In genomic region chr2:86026744-86027065, GRCh38 we compare ENCODE assay signal across 22 cellular contexts.
DNase-seq lines count a peak whose midpoint lies in the region; ATAC-seq, FAIRE-seq and TF ChIP-seq lines count a peak whose summit lies in the region.
"Had no signal": no experiment of that assay in that cellular context is flagged by ENCODE, and none has a peak within 500 bp of the region (broad histone marks: within the 10 kb centered on the region; RNA-seq: fewer than 3 reads in every experiment).

No MANE protein-coding gene starts in this region.

- peaks cover 6% of the 10 kb centered on the region for H3K4me1 Mint-ChIP-seq in central memory CD8-positive, alpha-beta T cell
- no peaks in the 10 kb centered on the region for H3K4me1 Mint-ChIP-seq in activated T-helper 2 cell treated with anti-CD3 and anti-CD28 coated beads, Interferon-gamma antibody, Interleukin-2, Interleukin-4, amounts not matched to agents 10 μg/mL and 5 μg/mL and 100 μg/mL, durations not matched to agents 14 hours and 24 hours and 36 hours (ENCODE audit: low read depth)
- H3K4me1 Mint-ChIP-seq: immature natural killer cell had no signal

- H3K4me1 ChIP-seq in left ventricle myocardium inferior (peaks cover 37% of the 10 kb centered on the region), right atrium auricular region (peaks cover 0 to 28% of the 10 kb centered on the region in 2 donors), sigmoid colon (peaks cover 0 to 5% (median 0%) of the 10 kb centered on the region in 4 donors), vagina (peaks cover 7% of the 10 kb centered on the region)
- H3K4me1 ChIP-seq: lower lobe of right lung had no signal

- H3K27me3 ChIP-seq in left ventricle myocardium inferior (ENCODE audit: low read depth) = no peaks in the 10 kb centered on the region
- no peaks in the 10 kb centered on the region for H3K27me3 ChIP-seq in right atrium auricular region
- H3K27me3 ChIP-seq in sigmoid colon = no peaks in the 10 kb centered on the region
- no peaks in the 10 kb centered on the region for H3K27me3 ChIP-seq in vagina
- H3K27me3 ChIP-seq: MG63 had no signal

- H3K27ac Mint-ChIP-seq in central memory CD8-positive, alpha-beta T cell (ENCODE audit: low read depth) = peak overlapping the region; percentile 22
- no peak overlapping the region for H3K27ac Mint-ChIP-seq in activated T-helper 2 cell treated with anti-CD3 and anti-CD28 coated beads, Interferon-gamma antibody, Interleukin-2, Interleukin-4, amounts not matched to agents 10 μg/mL and 5 μg/mL and 100 μg/mL, durations not matched to agents 14 hours and 24 hours and 36 hours
- H3K27ac Mint-ChIP-seq: activated CD4-positive, alpha-beta T cell treated with anti-CD3 and anti-CD28 coated beads, Interleukin-2, amount 10 ng/mL, durations not matched to agents 24 days and 14 days; CD8-positive, alpha-beta T cell; HFFc6; immature natural killer cell had no signal

- peaks cover 35% of the 10 kb centered on the region for H3K36me3 Mint-ChIP-seq in central memory CD8-positive, alpha-beta T cell (ENCODE audit: insufficient read depth)
- H3K36me3 Mint-ChIP-seq in activated T-helper 2 cell treated with anti-CD3 and anti-CD28 coated beads, Interferon-gamma antibody, Interleukin-2, Interleukin-4, amounts not matched to agents 10 μg/mL and 5 μg/mL and 100 μg/mL, durations not matched to agents 14 hours and 24 hours and 36 hours (ENCODE audit: low read depth) = peaks cover 68% of the 10 kb centered on the region

- H3K4me3 ChIP-seq in left ventricle myocardium inferior = no peak overlapping the region
- no peak overlapping the region for H3K4me3 ChIP-seq in right atrium auricular region
- no peak overlapping the region for H3K4me3 ChIP-seq in sigmoid colon
- H3K4me3 ChIP-seq in vagina = no peak overlapping the region
- H3K4me3 ChIP-seq: lower lobe of right lung, MG63, thoracic aorta had no signal

- WGBS in sigmoid colon, 2 donors = 89 to 94% methylated on average over 6 of the region's 6 CpGs

- no peak overlapping the region for H3K4me3 Mint-ChIP-seq in central memory CD8-positive, alpha-beta T cell
- H3K4me3 Mint-ChIP-seq in activated T-helper 2 cell treated with anti-CD3 and anti-CD28 coated beads, Interferon-gamma antibody, Interleukin-2, Interleukin-4, amounts not matched to agents 10 μg/mL and 5 μg/mL and 100 μg/mL, durations not matched to agents 14 hours and 24 hours and 36 hours (ENCODE audit: low read depth) = no peak overlapping the region
- H3K4me3 Mint-ChIP-seq: activated CD4-positive, alpha-beta T cell treated with anti-CD3 and anti-CD28 coated beads, Interleukin-2, amount 10 ng/mL, durations not matched to agents 24 days and 14 days; CD8-positive, alpha-beta T cell; HFFc6; immature natural killer cell had no signal

- no peak for FAIRE-seq in H54 (lab: Jason Lieb, UNC)
- FAIRE-seq: endometrium had no signal

- TF ChIP-seq EP300 in sigmoid colon (IDR thresholded peaks at IDR 0.05) = no peak

- H3K27ac ChIP-seq in left ventricle myocardium inferior (replicated peaks) (peak overlapping the region; percentile 86), right atrium auricular region (peak overlapping the region in 1 of 2 donors; percentile 35), sigmoid colon (peak overlapping the region; percentile 19 to 49 (median 28)), vagina (peak overlapping the region; percentile 30)
- H3K27ac ChIP-seq: lower lobe of right lung, thoracic aorta had no signal

- TF ChIP-seq POLR2A in sigmoid colon (IDR thresholded peaks at IDR 0.05) = no peak
- no peak for TF ChIP-seq POLR2A in vagina (IDR thresholded peaks at IDR 0.05)
- TF ChIP-seq POLR2A in H54 (IDR thresholded peaks at IDR 0.05; ENCODE audit: low read depth, low read length) = no peak

- H3K36me3 ChIP-seq in left ventricle myocardium inferior (peaks cover 48% of the 10 kb centered on the region), right atrium auricular region (peaks cover 43% of the 10 kb centered on the region), sigmoid colon (peaks cover 6 to 55% (median 43%) of the 10 kb centered on the region in 4 donors), vagina (peaks cover 0 to 53% of the 10 kb centered on the region in 2 donors)

- H3K9me3 ChIP-seq in left ventricle myocardium inferior (replicated peaks) = no peaks in the 10 kb centered on the region
- no peaks in the 10 kb centered on the region for H3K9me3 ChIP-seq in right atrium auricular region
- no peaks in the 10 kb centered on the region for H3K9me3 ChIP-seq in sigmoid colon
- no peaks in the 10 kb centered on the region for H3K9me3 ChIP-seq in vagina
- H3K9me3 ChIP-seq: lower lobe of right lung, MG63, thoracic aorta had no signal

- H3K27me3 Mint-ChIP-seq in central memory CD8-positive, alpha-beta T cell = no peaks in the 10 kb centered on the region
- no peaks in the 10 kb centered on the region for H3K27me3 Mint-ChIP-seq in activated T-helper 2 cell treated with anti-CD3 and anti-CD28 coated beads, Interferon-gamma antibody, Interleukin-2, Interleukin-4, amounts not matched to agents 10 μg/mL and 5 μg/mL and 100 μg/mL, durations not matched to agents 14 hours and 24 hours and 36 hours (ENCODE audit: low read depth)
- H3K27me3 Mint-ChIP-seq: activated CD4-positive, alpha-beta T cell treated with anti-CD3 and anti-CD28 coated beads, Interleukin-2, amount 10 ng/mL, durations not matched to agents 24 days and 14 days had no signal

- TF ChIP-seq CTCF in left ventricle myocardium inferior (IDR thresholded peaks at IDR 0.05; ENCODE audit: borderline replicate concordance) = no peak
- no peak for TF ChIP-seq CTCF in right atrium auricular region (IDR thresholded peaks at IDR 0.05)
- no peak for TF ChIP-seq CTCF in sigmoid colon (IDR thresholded peaks at IDR 0.05)
- TF ChIP-seq CTCF in vagina (IDR thresholded peaks at IDR 0.05) = no peak

- intact Hi-C loops in left ventricle myocardium inferior (cut with micrococcal nuclease) = no loop called here
- intact Hi-C loops in sigmoid colon (cut with DNase I) = no loop called here
- intact Hi-C loops in vagina (cut with DNase I) = no loop called here
- intact Hi-C loops in activated T-helper 2 cell treated with anti-CD3 and anti-CD28 coated beads, Interferon-gamma antibody, Interleukin-2, Interleukin-4, amounts not matched to agents 10 μg/mL and 5 μg/mL and 100 μg/mL, durations not matched to agents 14 hours and 24 hours and 36 hours (cut with micrococcal nuclease) = no loop called here

- DNase-seq in left ventricle myocardium inferior (no peak), right atrium auricular region (ENCODE audit: low spot score) (no peak), sigmoid colon (peak; percentile 59), vagina (ENCODE audit: extremely low spot score in 2 of 2) (no peak), H54 (ENCODE audit: insufficient read length, low spot score) (no peak)
- DNase-seq in central memory CD8-positive, alpha-beta T cell (ENCODE audit: low spot score in 2 of 2) = no peak
- DNase-seq in activated T-helper 2 cell treated with anti-CD3 and anti-CD28 coated beads, Interferon-gamma antibody, Interleukin-2, Interleukin-4, amounts not matched to agents 10 μg/mL and 5 μg/mL and 100 μg/mL, durations not matched to agents 14 hours and 24 hours and 36 hours (ENCODE audit: low spot score) = no peak
- DNase-seq: activated CD4-positive, alpha-beta T cell treated with anti-CD3 and anti-CD28 coated beads, Interleukin-2, amount 10 ng/mL, durations not matched to agents 24 days and 14 days; activated gamma-delta T cell treated with Interleukin-2 at 50 U/mL for 16 hours; CD8-positive, alpha-beta T cell; GF-D8; HFFc6; immature natural killer cell; lower lobe of right lung; MG63; NCI-H1436; NCI-H2171; NCI-H526 treated with DMSO at 0.1 percent for 48 hours; SW 1271 had no signal

- no peaks in the 10 kb centered on the region for H3K9me3 Mint-ChIP-seq in central memory CD8-positive, alpha-beta T cell
- H3K9me3 Mint-ChIP-seq in activated T-helper 2 cell treated with anti-CD3 and anti-CD28 coated beads, Interferon-gamma antibody, Interleukin-2, Interleukin-4, amounts not matched to agents 10 μg/mL and 5 μg/mL and 100 μg/mL, durations not matched to agents 14 hours and 24 hours and 36 hours = no peaks in the 10 kb centered on the region
- H3K9me3 Mint-ChIP-seq: activated CD4-positive, alpha-beta T cell treated with anti-CD3 and anti-CD28 coated beads, Interleukin-2, amount 10 ng/mL, durations not matched to agents 24 days and 14 days; CD8-positive, alpha-beta T cell; HFFc6; immature natural killer cell had no signal

- no peak for ATAC-seq in central memory CD8-positive, alpha-beta T cell (replicated peaks; ENCODE audit: extremely low read depth, poor library complexity, severe bottlenecking)
- no peak for ATAC-seq in GM18867 (IDR thresholded peaks at IDR 0.05; ENCODE audit: unreplicated experiment)
- ATAC-seq: CD8-positive, alpha-beta T cell; lower lobe of right lung had no signal
